In genomic region chr9:105662184-105663104, GRCh38 we compare ENCODE assay signal across 16 cellular contexts. TPM values are rescaled to one million over a fixed set of nuclear protein-coding genes. Genes with fewer than 3 reads are reported as not detected.
DNase-seq lines count a peak whose midpoint lies in the region; ATAC-seq and TF ChIP-seq lines count a peak whose summit lies in the region.
"Had no signal": no experiment of that assay in that cellular context is flagged by ENCODE, and none has a peak within 500 bp of the region (broad histone marks: within the 10 kb centered on the region; RNA-seq: fewer than 3 reads in every experiment).

TAL2 (plus strand) TSS chr9:105662457; CDS start chr9:105662497, 40 bp downstream.

- H3K27me3 Mint-ChIP-seq in activated B cell treated with CpG ODN at 0.5 μM for 24 hours: peaks cover 10% of the 10 kb centered on the region

- TF ChIP-seq CTCF in activated B cell treated with CpG ODN at 0.5 μM for 24 hours (IDR thresholded peaks at IDR 0.05) (no peak), foreskin fibroblast (IDR thresholded peaks at IDR 0.05; ENCODE audit: low read depth, low read length) (no peak)

- ATAC-seq in GM18519 (IDR thresholded peaks at IDR 0.05; ENCODE audit: low FRiP score, unreplicated experiment) (peak; percentile 90), GM21447 (IDR thresholded peaks at IDR 0.05; ENCODE audit: unreplicated experiment) (peak; percentile 82), HG03045 (IDR thresholded peaks at IDR 0.05; ENCODE audit: unreplicated experiment) (peak; percentile 70), activated B cell treated with CpG ODN at 0.5 μM for 24 hours (ENCODE audit: low read depth) (peak; percentile 84)
- ATAC-seq: left lobe of liver had no signal

- DNase-seq in activated B cell treated with CpG ODN at 0.5 μM for 24 hours (no peak), foreskin fibroblast (no peak), NCI-H2107 (lab: John Stamatoyannopoulos, UW) (no peak), SHP77 (lab: John Stamatoyannopoulos, UW) (no peak)
- DNase-seq in activated CD4-positive, CD25-positive, alpha-beta regulatory T cell (lab: John Stamatoyannopoulos, UW): no peak
- DNase-seq: activated gamma-delta T cell treated with Interleukin-2 at 50 U/mL for 16 hours, NCI-H1694 had no signal

- H3K4me3 Mint-ChIP-seq in activated B cell treated with CpG ODN at 0.5 μM for 24 hours: peak within 1 kb of the TSS; percentile 44

- peaks cover 27% of the 10 kb centered on the region for H3K4me1 Mint-ChIP-seq in activated B cell treated with CpG ODN at 0.5 μM for 24 hours

- no peaks in the 10 kb centered on the region for H3K9me3 Mint-ChIP-seq in activated B cell treated with CpG ODN at 0.5 μM for 24 hours

- POLR2A ChIA-PET in activated B cell treated with CpG ODN at 0.5 μM for 24 hours (lab: Charles Lee): interaction anchor here (0.8 kb wide), 1 partner anchor 31 kb away, joined by 7 read pairs; the partner anchor contains the start of gene TMEM38B

- no peak within 1 kb of the TSS for H3K4me3 ChIP-seq in foreskin fibroblast (ENCODE audit: low read depth in 1 of 2, low read length in 2 of 2)
- H3K4me3 ChIP-seq: BLaER1 treated with 17β-estradiol and CSF1 and Interleukin-3, amounts not matched to agents 10 nM and 100 nM; thoracic aorta had no signal

- H3K36me3 Mint-ChIP-seq in activated B cell treated with CpG ODN at 0.5 μM for 24 hours (ENCODE audit: low read depth): no peaks in the 10 kb centered on the region

- CTCF ChIA-PET in activated B cell treated with CpG ODN at 0.5 μM for 24 hours (lab: Charles Lee): interaction anchor here (1.1 kb wide), 1 partner anchor 52 kb away, joined by 3 read pairs; no protein-coding TSS in a partner anchor

- intact Hi-C loops in activated B cell treated with CpG ODN at 0.5 μM for 24 hours (cut with micrococcal nuclease): loop anchor here (1.0 kb wide), 1 partner anchor 32 kb away; the partner anchor contains the start of gene TMEM38B

- peak within 1 kb of the TSS; percentile 84 for H3K27ac Mint-ChIP-seq in activated B cell treated with CpG ODN at 0.5 μM for 24 hours

RNA-seq across cellular contexts. Expression of gene TAL2, which starts in this region (rescaled TPM):
- total RNA-seq in activated B cell treated with CpG ODN at 0.5 μM for 24 hours: 0.38 TPM in 1 of 2 replicates, not detected in the other
- total RNA-seq: fibroblast of villous mesenchyme, left lobe of liver, osteocyte, RPMI7951, thoracic aorta had no signal

Comparison
In these comparisons a context has a peak if more than half of its experiments do, and no peak if none do; other contexts are left out.
1. Peak in ATAC-seq in activated B cell treated with CpG ODN at 0.5 μM for 24 hours; RNA of the gene not detected or under 1 TPM.